In genomic region chr6:103085801-103086200, GRCh38 we compare ENCODE assay signal across 8 cellular contexts.
"Had no signal": no experiment of that assay in that cellular context is flagged by ENCODE, and none has a peak within 500 bp of the region (broad histone marks: within the 10 kb centered on the region; RNA-seq: fewer than 3 reads in every experiment).

No MANE protein-coding gene starts in this region.

- H3K4me3 ChIP-seq: GM23248, GM23338, HAP-1 had no signal

- H3K4me1 ChIP-seq: HAP-1 had no signal

- H3K4me3 Mint-ChIP-seq: GM23338, H9, HFFc6 had no signal

- H3K27ac ChIP-seq: GM23248 had no signal

- H3K9me3 ChIP-seq: HAP-1 had no signal

- H3K9me3 Mint-ChIP-seq: GM23338, H9 had no signal

- DNase-seq: GM23248, GOT3, H7, H9, HCEC 1CT, HFFc6 had no signal

- H3K36me3 ChIP-seq: HAP-1 had no signal

- H3K27ac Mint-ChIP-seq: GM23338, H9, HFFc6 had no signal

- H3K4me2 ChIP-seq: GM23338 had no signal

- H3K9ac ChIP-seq: GM23248 had no signal

- H3K4me1 Mint-ChIP-seq: GM23338, H9 had no signal

- H2AFZ ChIP-seq: GM23248, GM23338 had no signal
